In the genomic region with DNA sequence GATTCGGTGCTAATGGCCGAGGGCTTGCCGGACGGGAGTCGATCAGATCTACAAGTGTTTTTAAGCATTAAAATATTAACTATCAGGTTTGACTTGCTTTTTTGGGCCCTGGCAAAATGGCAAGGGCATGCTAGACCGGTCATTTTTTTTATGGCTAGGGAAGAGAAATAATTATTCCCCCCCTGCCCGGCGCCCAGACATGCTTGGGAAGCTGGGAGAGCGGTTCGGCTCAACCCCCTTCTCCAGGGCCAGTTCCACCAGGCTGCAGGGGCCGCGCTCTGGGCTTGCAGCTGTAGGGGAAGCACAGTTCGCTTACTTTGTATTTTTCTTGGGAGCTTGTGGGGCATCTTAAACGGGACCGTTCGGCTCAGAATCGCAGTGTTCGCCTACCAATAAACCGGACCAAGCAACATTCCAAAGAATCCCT, we compare ENCODE assay signal across 8 cellular contexts. TPM values are rescaled to one million over a fixed set of nuclear protein-coding genes. Genes with fewer than 3 reads are reported as not detected.
A peak's percentile ranks its signal among the peaks of the same experiment; 100 is the strongest.
DNase-seq lines count a peak whose midpoint lies in the region; ATAC-seq, FAIRE-seq and TF ChIP-seq lines count a peak whose summit lies in the region.

No MANE protein-coding gene starts in this region.

- no peak for FAIRE-seq in keratinocyte (lab: Jason Lieb, UNC)
- no peak for FAIRE-seq in small intestine (lab: Jason Lieb, UNC)

- CTCF ChIA-PET in HEK293 (lab: Yijun Ruan, JAX), result interaction anchor here (1.1 to 1.2 kb wide), 2 partner anchors 108 to 369 kb away, joined by 3 to 4 read pairs; no protein-coding TSS in a partner anchor

- peaks cover 37% of the 10 kb centered on the region for H3K79me2 ChIP-seq in keratinocyte (ENCODE audit: control insufficient read depth, insufficient read depth, low read length)

- H3K9me1 ChIP-seq in keratinocyte (ENCODE audit: control insufficient read depth, extremely low read depth, insufficient read depth, low read length), result no peaks in the 10 kb centered on the region

- H3K27me3 ChIP-seq in keratinocyte (ENCODE audit: control insufficient read depth, extremely low read depth, insufficient read depth, low read length) (no peaks in the 10 kb centered on the region), small intestine (ENCODE audit: control insufficient read depth in 2 of 2, insufficient read depth in 2 of 2, low read length in 2 of 2) (peaks cover 0 to 3% of the 10 kb centered on the region in 2 donors)

- 9 to 22% (median 20%) methylated on average over 19 of the region's 19 CpGs for WGBS in small intestine, 3 donors

- TF ChIP-seq CTCF in HEK293 (tag by site-specific recombination; IDR thresholded peaks at IDR 0.05) (no peak), keratinocyte (optimal IDR thresholded peaks at IDR 0.05 in 1 of 3, IDR thresholded peaks at IDR 0.05 in 1 of 3, conservative IDR thresholded peaks at IDR 0.05 in 1 of 3; ENCODE audit: extremely low read depth in 1 of 3, insufficient read depth in 2 of 3, low read length in 3 of 3) (no peak)

- H3K36me3 ChIP-seq in HEK293 (ENCODE audit: control insufficient read depth in 2 of 2, insufficient read depth in 1 of 2, low read length in 2 of 2) (no peaks in the 10 kb centered on the region), keratinocyte (ENCODE audit: control insufficient read depth in 2 of 2, extremely low read depth in 1 of 2, insufficient read depth in 2 of 2, low read length in 2 of 2) (no peaks in the 10 kb centered on the region), small intestine (ENCODE audit: control insufficient read depth in 2 of 2, insufficient read depth in 2 of 2, low read length in 2 of 2) (peaks cover 0 to 2% of the 10 kb centered on the region in 2 donors)

- peak overlapping the region; percentile 97 for H3K9ac ChIP-seq in keratinocyte (ENCODE audit: control insufficient read depth, extremely low read depth, insufficient read depth, low read length)

- no peaks in the 10 kb centered on the region for H4K20me1 ChIP-seq in keratinocyte (ENCODE audit: control insufficient read depth, extremely low read depth, insufficient read depth, low read length)

- peak overlapping the region; percentile 96 for H3K4me2 ChIP-seq in keratinocyte (ENCODE audit: control insufficient read depth, extremely low read depth, insufficient read depth, low read depth, low read length)

- H3K4me1 ChIP-seq in HEK293 (ENCODE audit: control insufficient read depth, insufficient read depth, low read length), result peaks cover 34% of the 10 kb centered on the region
- peaks cover 35% of the 10 kb centered on the region for H3K4me1 ChIP-seq in keratinocyte (ENCODE audit: control insufficient read depth, extremely low read depth, insufficient read depth, low read length)
- H3K4me1 ChIP-seq in small intestine (ENCODE audit: control insufficient read depth in 2 of 2, insufficient read depth in 1 of 2, low read depth in 1 of 2, low read length in 1 of 2), result peaks cover 0 to 9% of the 10 kb centered on the region in 2 donors

- DNase-seq in astrocyte of the hippocampus (ENCODE audit: low read depth, low spot score) (peak; percentile 69), keratinocyte (ENCODE audit: low read depth, low spot score) (no peak), small intestine (no peak), D341Med (ENCODE audit: low spot score) (no peak), RPMI8226 (no peak)
- no peak for DNase-seq in activated effector memory CD4-positive, alpha-beta T cell treated with Interleukin-2 at 50 U/mL for 16 hours

- H3K27ac ChIP-seq in HEK293 (ENCODE audit: extremely low read depth, low read depth, low read length) (peak overlapping the region; percentile 100), keratinocyte (ENCODE audit: control insufficient read depth, insufficient read depth, low read length) (peak overlapping the region; percentile 94), small intestine (ENCODE audit: low read depth in 1 of 2, low read length in 1 of 2) (peak overlapping the region; percentile 87 to 91)

- POLR2A ChIA-PET in HEK293 (lab: Yijun Ruan, JAX), result interaction anchor here (0.5 to 0.7 kb wide), 3 partner anchors 24 to 256 kb away, joined by 3 to 4 read pairs (median 3); no protein-coding TSS in a partner anchor

- H2AFZ ChIP-seq in keratinocyte (ENCODE audit: control insufficient read depth, low read length), result peak overlapping the region; percentile 42

- H3K4me3 ChIP-seq in HEK293 (ENCODE audit: low read depth, low read length) (peak overlapping the region; percentile 69), keratinocyte (ENCODE audit: control insufficient read depth in 2 of 3, extremely low read depth in 1 of 3, insufficient read depth in 2 of 3, low read depth in 1 of 3, low read length in 3 of 3) (peak overlapping the region; percentile 68 to 91 (median 86)), small intestine (ENCODE audit: low read depth in 1 of 2, low read length in 2 of 2) (peak overlapping the region; percentile 79 to 88)

- H3K9me3 ChIP-seq in HEK293 (ENCODE audit: control insufficient read depth, insufficient read depth, low read depth, low read length) (no peaks in the 10 kb centered on the region), keratinocyte (ENCODE audit: control insufficient read depth, low read depth, low read length) (no peaks in the 10 kb centered on the region), small intestine (ENCODE audit: control insufficient read depth, low read depth) (no peaks in the 10 kb centered on the region)

- no peak for ATAC-seq in HG02571 (IDR thresholded peaks at IDR 0.05; ENCODE audit: unreplicated experiment)

- dilution Hi-C loops in keratinocyte (cut with MboI; ENCODE audit: extremely low pct_ligation_motif_present, low sequenced_read_pairs), result no loop called here

TF ChIP-seq in HEK293, 187 proteins besides CTCF, POLR2A, EP300 and RAD21 (continues in another document):
- TF ChIP-seq IKZF3 (tag by site-specific recombination; IDR thresholded peaks at IDR 0.05), result peak; percentile 47; the same call in 1 of the 2 replicates
- no peak for TF ChIP-seq ZNF707 (tag by site-specific recombination; IDR thresholded peaks at IDR 0.05)
- TF ChIP-seq SCRT2 (tag by site-specific recombination; IDR thresholded peaks at IDR 0.05), result peak; percentile 76
- TF ChIP-seq ZNF341 (tag by site-specific recombination; IDR thresholded peaks at IDR 0.05; ENCODE audit: low read depth), result 0 out of 2 replicates have a peak, but pooled peaks have one; percentile 8
- 0 out of 2 replicates have a peak, but pooled peaks have one; percentile 15 for TF ChIP-seq SCRT1 (tag by site-specific recombination; IDR thresholded peaks at IDR 0.05; ENCODE audit: borderline replicate concordance)
- no peak for TF ChIP-seq ZNF529 (tag by site-specific recombination; IDR thresholded peaks at IDR 0.05; ENCODE audit: insufficient replicate concordance)
- TF ChIP-seq, protein P1, sequence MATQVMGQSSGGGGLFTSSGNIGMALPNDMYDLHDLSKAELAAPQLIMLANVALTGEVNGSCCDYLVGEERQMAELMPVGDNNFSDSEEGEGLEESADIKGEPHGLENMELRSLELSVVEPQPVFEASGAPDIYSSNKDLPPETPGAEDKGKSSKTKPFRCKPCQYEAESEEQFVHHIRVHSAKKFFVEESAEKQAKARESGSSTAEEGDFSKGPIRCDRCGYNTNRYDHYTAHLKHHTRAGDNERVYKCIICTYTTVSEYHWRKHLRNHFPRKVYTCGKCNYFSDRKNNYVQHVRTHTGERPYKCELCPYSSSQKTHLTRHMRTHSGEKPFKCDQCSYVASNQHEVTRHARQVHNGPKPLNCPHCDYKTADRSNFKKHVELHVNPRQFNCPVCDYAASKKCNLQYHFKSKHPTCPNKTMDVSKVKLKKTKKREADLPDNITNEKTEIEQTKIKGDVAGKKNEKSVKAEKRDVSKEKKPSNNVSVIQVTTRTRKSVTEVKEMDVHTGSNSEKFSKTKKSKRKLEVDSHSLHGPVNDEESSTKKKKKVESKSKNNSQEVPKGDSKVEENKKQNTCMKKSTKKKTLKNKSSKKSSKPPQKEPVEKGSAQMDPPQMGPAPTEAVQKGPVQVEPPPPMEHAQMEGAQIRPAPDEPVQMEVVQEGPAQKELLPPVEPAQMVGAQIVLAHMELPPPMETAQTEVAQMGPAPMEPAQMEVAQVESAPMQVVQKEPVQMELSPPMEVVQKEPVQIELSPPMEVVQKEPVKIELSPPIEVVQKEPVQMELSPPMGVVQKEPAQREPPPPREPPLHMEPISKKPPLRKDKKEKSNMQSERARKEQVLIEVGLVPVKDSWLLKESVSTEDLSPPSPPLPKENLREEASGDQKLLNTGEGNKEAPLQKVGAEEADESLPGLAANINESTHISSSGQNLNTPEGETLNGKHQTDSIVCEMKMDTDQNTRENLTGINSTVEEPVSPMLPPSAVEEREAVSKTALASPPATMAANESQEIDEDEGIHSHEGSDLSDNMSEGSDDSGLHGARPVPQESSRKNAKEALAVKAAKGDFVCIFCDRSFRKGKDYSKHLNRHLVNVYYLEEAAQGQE (tag by site-specific recombination; IDR thresholded peaks at IDR 0.05), result no peak
- peak; percentile 56 for TF ChIP-seq ZXDB (tag by site-specific recombination; IDR thresholded peaks at IDR 0.05)
- TF ChIP-seq, protein P2, sequence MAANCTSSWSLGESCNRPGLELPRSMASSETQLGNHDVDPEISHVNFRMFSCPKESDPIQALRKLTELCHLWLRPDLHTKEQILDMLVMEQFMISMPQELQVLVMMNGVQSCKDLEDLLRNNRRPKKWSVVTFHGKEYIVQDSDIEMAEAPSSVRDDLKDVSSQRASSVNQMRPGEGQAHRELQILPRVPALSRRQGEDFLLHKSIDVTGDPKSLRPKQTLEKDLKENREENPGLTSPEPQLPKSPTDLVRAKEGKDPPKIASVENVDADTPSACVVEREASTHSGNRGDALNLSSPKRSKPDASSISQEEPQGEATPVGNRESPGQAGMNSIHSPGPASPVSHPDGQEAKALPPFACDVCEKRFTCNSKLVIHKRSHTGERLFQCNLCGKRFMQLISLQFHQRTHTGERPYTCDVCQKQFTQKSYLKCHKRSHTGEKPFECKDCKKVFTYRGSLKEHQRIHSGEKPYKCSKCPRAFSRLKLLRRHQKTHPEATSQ (tag by site-specific recombination; IDR thresholded peaks at IDR 0.05), result no peak
- 0 out of 2 replicates have a peak, but pooled peaks have one; percentile 12 for TF ChIP-seq YY1 (tag by site-specific recombination; IDR thresholded peaks at IDR 0.05)
- TF ChIP-seq ZFP41 (tag by site-specific recombination; IDR thresholded peaks at IDR 0.05; ENCODE audit: borderline replicate concordance), result no peak
- peak; percentile 61; the same call in 1 of the 2 replicates for TF ChIP-seq ZNF335 (tag by site-specific recombination; conservative IDR thresholded peaks at IDR 0.05)
- no peak for TF ChIP-seq ZNF558 (tag by site-specific recombination; IDR thresholded peaks at IDR 0.05)

RNA-seq across cellular contexts. Expression of a gene that starts 3.0 kb away (rescaled TPM):
- polyA plus RNA-seq in keratinocyte, result 2.0 to 2.5 TPM (median 2.3 TPM) in 3 replicates
- 7.9 TPM for polyA plus RNA-seq in keratinocyte (2011; ENCODE audit: low read depth)
- polyA plus RNA-seq in keratinocyte (2011; cell fraction: cytosol; rRNA removed), result 2.0 and 2.1 TPM in 2 replicates
- 7.9 and 11.9 TPM in 2 replicates for polyA plus RNA-seq in keratinocyte (2011; cell fraction: nucleus; rRNA removed)
- polyA plus RNA-seq in keratinocyte (2012; ENCODE audit: low replicate concordance), result 6.4 and 7.5 TPM in 2 replicates
- 3.0 to 6.2 TPM (median 3.9 TPM) in 3 replicates for polyA minus RNA-seq in keratinocyte
- 4.8 TPM for polyA minus RNA-seq in keratinocyte (2011; cell fraction: cytosol; rRNA and poly(A)+ RNA removed)
- 9.3 and 9.6 TPM in 2 replicates for polyA minus RNA-seq in keratinocyte (2011; cell fraction: nucleus; rRNA and poly(A)+ RNA removed)
- polyA plus RNA-seq in small intestine, result 10 to 100 TPM; 13.2 to 21.5 (median 16.2) TPM
